8 cellular contexts compared by ENCODE assay signal in genomic region chr7:149414745-149415390, GRCh38. TPM values are rescaled to one million over a fixed set of nuclear protein-coding genes. Genes with fewer than 3 reads are reported as not detected.
DNase-seq lines count a peak whose midpoint lies in the region; ATAC-seq and FAIRE-seq lines count a peak whose summit lies in the region.

No MANE protein-coding gene starts in this region.

- H2BK12ac ChIP-seq in mesenchymal stem cell (ENCODE audit: low read length in 2 of 2) = no peak overlapping the region

- H3K9ac ChIP-seq in mesenchymal stem cell (ENCODE audit: low read length) = peak overlapping the region; percentile 72

- peak overlapping the region; percentile 21 for H2BK15ac ChIP-seq in mesenchymal stem cell (ENCODE audit: low read depth, poor library complexity, severe bottlenecking)

- no peak overlapping the region for H3K27ac ChIP-seq in effector memory CD4-positive, alpha-beta T cell (ENCODE audit: insufficient read depth, low read length, poor library complexity, severe bottlenecking)
- no peak overlapping the region for H3K27ac ChIP-seq in mesenchymal stem cell (ENCODE audit: low read length, poor library complexity, severe bottlenecking)

- no peak overlapping the region for H4K91ac ChIP-seq in mesenchymal stem cell (ENCODE audit: low read length)

- no peaks in the 10 kb centered on the region for H3K4me1 ChIP-seq in effector memory CD4-positive, alpha-beta T cell (ENCODE audit: control insufficient read depth, insufficient read depth, low read length, poor library complexity, severe bottlenecking)
- H3K4me1 ChIP-seq in mesenchymal stem cell (ENCODE audit: control insufficient read depth, insufficient read depth, low read depth, low read length) = peaks cover 9% of the 10 kb centered on the region

- no peaks in the 10 kb centered on the region for H3K9me3 ChIP-seq in effector memory CD4-positive, alpha-beta T cell (ENCODE audit: control insufficient read depth, low read length)
- H3K9me3 ChIP-seq in mesenchymal stem cell (ENCODE audit: control insufficient read depth, low read length) = no peaks in the 10 kb centered on the region

- ATAC-seq in GM19035 (IDR thresholded peaks at IDR 0.05; ENCODE audit: unreplicated experiment) = no peak
- ATAC-seq in GM21576 (IDR thresholded peaks at IDR 0.05; ENCODE audit: unreplicated experiment) = no peak

- FAIRE-seq in RCC 7860 (lab: Jason Lieb, UNC) = no peak

- no peaks in the 10 kb centered on the region for H3K36me3 ChIP-seq in effector memory CD4-positive, alpha-beta T cell (ENCODE audit: control insufficient read depth, insufficient read depth, low read length)
- no peaks in the 10 kb centered on the region for H3K36me3 ChIP-seq in mesenchymal stem cell (ENCODE audit: control insufficient read depth in 1 of 2, insufficient read depth in 2 of 2, low read depth in 1 of 2, low read length in 2 of 2)

- H2BK120ac ChIP-seq in mesenchymal stem cell (ENCODE audit: low read depth, low read length) = no peak overlapping the region

- no peak overlapping the region for H2BK5ac ChIP-seq in mesenchymal stem cell (ENCODE audit: low read depth, low read length, poor library complexity, severe bottlenecking)

- H3K23ac ChIP-seq in mesenchymal stem cell (ENCODE audit: low read length in 2 of 2) = peak overlapping the region in 1 of 2 experiments; percentile 42

- H3K27me3 ChIP-seq in effector memory CD4-positive, alpha-beta T cell (replicated peaks; ENCODE audit: control insufficient read depth, insufficient read depth, low read length, poor library complexity, severe bottlenecking) = no peaks in the 10 kb centered on the region
- H3K27me3 ChIP-seq in mesenchymal stem cell (ENCODE audit: control insufficient read depth in 1 of 2, insufficient read depth in 1 of 2, low read length in 2 of 2) = no peaks in the 10 kb centered on the region

- H3K14ac ChIP-seq in mesenchymal stem cell (ENCODE audit: low read length in 2 of 2) = no peak overlapping the region

- no peak overlapping the region for H2AK5ac ChIP-seq in mesenchymal stem cell (ENCODE audit: low read length, severe bottlenecking)

- H2AFZ ChIP-seq in mesenchymal stem cell (ENCODE audit: low read depth, low read length) = peak overlapping the region; percentile 51

- peak in 11 of 14 donors; percentile 26 to 81 (median 32) for DNase-seq in C1 segment of cervical spinal cord (lab: John Stamatoyannopoulos, UW)
- DNase-seq in activated CD4-positive, alpha-beta T cell treated with anti-CD3 and anti-CD28 coated beads for 48 hours = peak; percentile 79
- DNase-seq in effector memory CD4-positive, alpha-beta T cell = peak in 2 of 3 donors; percentile 8 to 22
- peak; percentile 80 for DNase-seq in mesenchymal stem cell
- peak; percentile 19 to 55 for DNase-seq in stimulated activated CD8-positive, alpha-beta memory T cell treated with anti-CD3 and anti-CD28 coated beads, Interleukin-2, amount 100 ng/mL, for 48 hours (ENCODE audit: low read depth in 2 of 2)
- no peak for DNase-seq in RCC 7860 (ENCODE audit: low spot score)

- no peak overlapping the region for H3K18ac ChIP-seq in mesenchymal stem cell (ENCODE audit: low read depth in 1 of 2, low read length in 2 of 2)

- no peak overlapping the region for H3K4ac ChIP-seq in mesenchymal stem cell (ENCODE audit: low read depth in 1 of 2, low read length in 2 of 2)

- no peaks in the 10 kb centered on the region for H3K79me1 ChIP-seq in mesenchymal stem cell (replicated peaks; ENCODE audit: low read length, poor library complexity, severe bottlenecking)

- peak overlapping the region; percentile 95 for H3K4me2 ChIP-seq in mesenchymal stem cell (ENCODE audit: low read length, poor library complexity, severe bottlenecking)

- H4K8ac ChIP-seq in mesenchymal stem cell (ENCODE audit: low read length) = no peak overlapping the region

- WGBS in mesenchymal stem cell = 2% methylated on average over 35 of the region's 36 CpGs

- no peak overlapping the region for H3K4me3 ChIP-seq in effector memory CD4-positive, alpha-beta T cell (ENCODE audit: insufficient read depth, low read depth, low read length, poor library complexity, severe bottlenecking)
- peak overlapping the region; percentile 7 to 52 for H3K4me3 ChIP-seq in mesenchymal stem cell (ENCODE audit: insufficient read depth in 1 of 2, low read depth in 1 of 2, low read length in 2 of 2)

RNA-seq across cellular contexts. Expression of gene ZNF777, which starts 46.0 kb away (rescaled TPM):
- polyA plus RNA-seq in mesenchymal stem cell (2013, experiment 1 of 2) = 9.4 TPM
- polyA plus RNA-seq in mesenchymal stem cell (2013, experiment 2 of 2) = 8.5 TPM
